1 cellular context compared by ENCODE assay signal in the genomic region with DNA sequence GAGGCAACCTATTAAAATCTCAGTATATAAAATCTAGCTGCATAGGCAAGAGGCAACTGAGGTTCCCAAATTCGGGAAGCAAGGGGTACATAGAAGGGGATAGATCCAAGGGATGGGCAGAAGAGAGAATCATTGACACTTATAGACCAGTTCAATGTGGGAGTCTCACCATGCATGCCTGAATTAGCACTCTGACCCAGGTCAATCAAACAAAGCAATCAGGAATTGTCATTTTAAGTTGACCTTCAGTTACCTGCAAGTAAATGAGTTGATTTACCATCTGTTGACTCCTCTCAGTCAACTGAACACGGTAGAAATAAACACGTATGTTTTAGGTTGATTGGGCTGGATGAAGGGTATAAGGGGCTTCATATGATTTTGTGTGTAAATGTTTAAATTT.
TF ChIP-seq lines count a peak whose summit lies in the region.

No MANE protein-coding gene starts in this region.

TF ChIP-seq in HepG2, 621 proteins besides CTCF, POLR2A, EP300 and RAD21 (continued from another document):
- TF ChIP-seq ZNF446 (CRISPR knock-in tag; IDR thresholded peaks at IDR 0.05): no peak
